20 cellular contexts compared by ENCODE assay signal in genomic region chr6:28531479-28532128, GRCh38. TPM values are rescaled to one million over a fixed set of nuclear protein-coding genes. Genes with fewer than 3 reads are reported as not detected.
DNase-seq lines count a peak whose midpoint lies in the region; ATAC-seq, FAIRE-seq and TF ChIP-seq lines count a peak whose summit lies in the region.
"Had no signal": no experiment of that assay in that cellular context is flagged by ENCODE, and none has a peak within 500 bp of the region (broad histone marks: within the 10 kb centered on the region; RNA-seq: fewer than 3 reads in every experiment).

No MANE protein-coding gene starts in this region.

- peaks cover 63% of the 10 kb centered on the region for H3K27me3 Mint-ChIP-seq in activated CD8-positive, alpha-beta T cell treated with anti-CD3 and anti-CD28 coated beads, Interleukin-2, amount 10 ng/mL, durations not matched to agents 7 days and 5 days (ENCODE audit: low read depth)

- BruUV-seq in HCT116 (replicated peaks; lab: Mats Ljungman, UMichigan), result no TSS peak

- peak; percentile 45 for TF ChIP-seq RAD21 in HCT116 (IDR thresholded peaks at IDR 0.05; ENCODE audit: low read depth)

- H3K79me2 ChIP-seq in HCT116 (ENCODE audit: insufficient read depth, low read length), result no peaks in the 10 kb centered on the region

- RAD21 ChIA-PET in HCT116 (lab: Charles Lee; ENCODE audit: low non-redundant PET in 1 of 2, low total read pairs in 2 of 2, uncharacterized antibody in 2 of 2, unreplicated experiment in 2 of 2), result interaction anchor here in 1 of 2 experiments (0.9 kb wide), 1 partner anchor 154 kb away, joined by 3 read pairs; no protein-coding TSS in a partner anchor

- H3K4me1 Mint-ChIP-seq in activated CD8-positive, alpha-beta T cell treated with anti-CD3 and anti-CD28 coated beads, Interleukin-2, amount 10 ng/mL, durations not matched to agents 7 days and 5 days (ENCODE audit: low read depth), result peaks cover 3% of the 10 kb centered on the region
- H3K4me1 Mint-ChIP-seq: memory B cell had no signal

- no peaks in the 10 kb centered on the region for H3K36me3 Mint-ChIP-seq in activated CD8-positive, alpha-beta T cell treated with anti-CD3 and anti-CD28 coated beads, Interleukin-2, amount 10 ng/mL, durations not matched to agents 7 days and 5 days (ENCODE audit: low read depth)
- H3K36me3 Mint-ChIP-seq: natural killer cell treated with Interleukin-12 subunit alpha and Interleukin-12 subunit beta and Interleukin-15 and Interleukin-18, amount 100 ng/mL, for 72 hours had no signal

- TF ChIP-seq CTCF in BE2C (IDR thresholded peaks at IDR 0.05; ENCODE audit: low read depth, low read length) (peak; percentile 33; the same call in 1 of the 2 replicates), HCT116 (IDR thresholded peaks at IDR 0.05 in 2 of 3, conservative IDR thresholded peaks at IDR 0.05 in 1 of 3; ENCODE audit: borderline replicate concordance in 1 of 3, insufficient read depth in 1 of 3, low read depth in 2 of 3, low read length in 2 of 3) (peak in 2 of 3 experiments; percentile 18 to 31; a peak in 3 of 6 replicates), esophagus muscularis mucosa (IDR thresholded peaks at IDR 0.05) (no peak)

- ATAC-seq in HCT116, result peak; percentile 66
- ATAC-seq in activated CD8-positive, alpha-beta T cell treated with anti-CD3 and anti-CD28 coated beads, Interleukin-2, amount 10 ng/mL, durations not matched to agents 7 days and 5 days, result no peak
- no peak for ATAC-seq in HG03159 (IDR thresholded peaks at IDR 0.05; ENCODE audit: unreplicated experiment)
- ATAC-seq: natural killer cell treated with Interleukin-12 subunit alpha and Interleukin-12 subunit beta and Interleukin-15 and Interleukin-18, amount 100 ng/mL, for 72 hours had no signal

- POLR2A ChIA-PET in HCT116 (lab: Charles Lee), result no interaction called here
- POLR2A ChIA-PET in activated CD8-positive, alpha-beta T cell treated with anti-CD3 and anti-CD28 coated beads, Interleukin-2, amount 10 ng/mL, durations not matched to agents 7 days and 5 days (lab: Charles Lee), result no interaction called here

- H2AFZ ChIP-seq in HCT116 (ENCODE audit: low read depth, low read length, poor library complexity, severe bottlenecking), result no peak overlapping the region

- H3K9me3 ChIP-seq in BE2C, result no peaks in the 10 kb centered on the region
- H3K9me3 ChIP-seq in HCT116 (ENCODE audit: control insufficient read depth in 1 of 2, insufficient read depth in 1 of 2, low read depth in 1 of 2, low read length in 2 of 2), result no peaks in the 10 kb centered on the region
- H3K9me3 ChIP-seq in esophagus muscularis mucosa, result no peaks in the 10 kb centered on the region
- H3K9me3 ChIP-seq: esophagus squamous epithelium had no signal

- intact Hi-C loops in HCT116 (cut with micrococcal nuclease) (no loop called here), esophagus muscularis mucosa (cut with DNase I) (no loop called here)

- CTCF ChIA-PET in HCT116 (lab: Charles Lee), result interaction anchor here (0.8 to 2.9 kb wide), 4 partner anchors 9 to 48 kb away, joined by 3 to 7 read pairs (median 4); no protein-coding TSS in a partner anchor
- CTCF ChIA-PET in activated CD8-positive, alpha-beta T cell treated with anti-CD3 and anti-CD28 coated beads, Interleukin-2, amount 10 ng/mL, durations not matched to agents 7 days and 5 days (lab: Charles Lee), result interaction anchor here (1.2 to 1.6 kb wide), 3 partner anchors 11 to 176 kb away, joined by 3 read pairs; no protein-coding TSS in a partner anchor

- DNase-seq in BE2C (no peak), HCT116 (ENCODE audit: low read depth, low spot score) (no peak), RCC 7860 (ENCODE audit: low spot score) (peak; percentile 15), esophagus muscularis mucosa (ENCODE audit: extremely low spot score) (peak; percentile 75), RKO (ENCODE audit: low spot score) (no peak), SIG-M5 (lab: John Stamatoyannopoulos, UW) (no peak)
- DNase-seq in activated CD8-positive, alpha-beta T cell treated with anti-CD3 and anti-CD28 coated beads, Interleukin-2, amount 10 ng/mL, durations not matched to agents 7 days and 5 days, result no peak
- DNase-seq: esophagus squamous epithelium; NCI-H1930; small intestine; stimulated activated CD4-positive, alpha-beta T cell treated with anti-CD3 and anti-CD28 coated beads, Interleukin-4, amount 100 ng/mL, for 4 hours; stimulated activated CD8-positive, alpha-beta memory T cell treated with anti-CD3 and anti-CD28 coated beads, Interleukin-4, amount 100 ng/mL, for 48 hours had no signal

- no peak overlapping the region for H3K4me2 ChIP-seq in HCT116 (ENCODE audit: low read length)

- H3K4me1 ChIP-seq in BE2C, result no peaks in the 10 kb centered on the region
- no peaks in the 10 kb centered on the region for H3K4me1 ChIP-seq in HCT116 (ENCODE audit: control insufficient read depth in 1 of 2, insufficient read depth in 2 of 2, low read length in 2 of 2)
- H3K4me1 ChIP-seq in esophagus muscularis mucosa, result no peaks in the 10 kb centered on the region
- H3K4me1 ChIP-seq: esophagus squamous epithelium had no signal

- H3K9me3 Mint-ChIP-seq in activated CD8-positive, alpha-beta T cell treated with anti-CD3 and anti-CD28 coated beads, Interleukin-2, amount 10 ng/mL, durations not matched to agents 7 days and 5 days (ENCODE audit: insufficient read depth), result no peaks in the 10 kb centered on the region
- H3K9me3 Mint-ChIP-seq: natural killer cell treated with Interleukin-12 subunit alpha and Interleukin-12 subunit beta and Interleukin-15 and Interleukin-18, amount 100 ng/mL, for 72 hours had no signal

- no peak for TF ChIP-seq POLR2A in HCT116 (IDR thresholded peaks at IDR 0.05; ENCODE audit: borderline replicate concordance, extremely low read depth, insufficient read depth, insufficient read length)
- TF ChIP-seq POLR2A in esophagus muscularis mucosa (IDR thresholded peaks at IDR 0.05; ENCODE audit: low read depth), result no peak

- no peak overlapping the region for H3K27ac ChIP-seq in HCT116 (ENCODE audit: low read depth, low read length)
- no peak overlapping the region for H3K27ac ChIP-seq in esophagus muscularis mucosa (replicated peaks in 1 of 4)
- H3K27ac ChIP-seq: esophagus squamous epithelium, RWPE1 had no signal

- H3K27me3 ChIP-seq in BE2C, result peaks cover 8% of the 10 kb centered on the region
- H3K27me3 ChIP-seq in HCT116 (ENCODE audit: insufficient read depth, low read length), result no peaks in the 10 kb centered on the region
- peaks cover 0 to 53% (median 0%) of the 10 kb centered on the region in 4 donors for H3K27me3 ChIP-seq in esophagus muscularis mucosa

- no peak overlapping the region for H3K27ac Mint-ChIP-seq in activated CD8-positive, alpha-beta T cell treated with anti-CD3 and anti-CD28 coated beads, Interleukin-2, amount 10 ng/mL, durations not matched to agents 7 days and 5 days
- H3K27ac Mint-ChIP-seq: memory B cell; natural killer cell treated with Interleukin-12 subunit alpha and Interleukin-12 subunit beta and Interleukin-15 and Interleukin-18, amount 100 ng/mL, for 72 hours had no signal

- H3K9ac ChIP-seq in HCT116 (ENCODE audit: low read length), result no peak overlapping the region

- no peaks in the 10 kb centered on the region for H4K20me1 ChIP-seq in HCT116 (ENCODE audit: insufficient read depth)

- H3K4me3 ChIP-seq in BE2C (ENCODE audit: low read depth, low read length) (no peak overlapping the region), HCT116 (replicated peaks in 1 of 2; ENCODE audit: low read depth in 1 of 2, low read length in 2 of 2) (no peak overlapping the region), esophagus muscularis mucosa (no peak overlapping the region)
- H3K4me3 ChIP-seq: esophagus squamous epithelium had no signal

- TF ChIP-seq EP300 in esophagus muscularis mucosa (IDR thresholded peaks at IDR 0.05), result no peak

- H3K36me3 ChIP-seq in BE2C (no peaks in the 10 kb centered on the region), HCT116 (ENCODE audit: control insufficient read depth in 1 of 2, insufficient read depth in 2 of 2, low read length in 2 of 2) (no peaks in the 10 kb centered on the region), esophagus muscularis mucosa (no peaks in the 10 kb centered on the region)
- H3K36me3 ChIP-seq: esophagus squamous epithelium had no signal

- no peaks in the 10 kb centered on the region for H3K9me2 ChIP-seq in HCT116 (ENCODE audit: insufficient read depth)

- WGBS in esophagus muscularis mucosa, result 70% methylated on average over 7 of the region's 7 CpGs

- no peak overlapping the region for H3K4me3 Mint-ChIP-seq in activated CD8-positive, alpha-beta T cell treated with anti-CD3 and anti-CD28 coated beads, Interleukin-2, amount 10 ng/mL, durations not matched to agents 7 days and 5 days
- H3K4me3 Mint-ChIP-seq: memory B cell; natural killer cell treated with Interleukin-12 subunit alpha and Interleukin-12 subunit beta and Interleukin-15 and Interleukin-18, amount 100 ng/mL, for 72 hours had no signal

- no peak for FAIRE-seq in RCC 7860 (lab: Jason Lieb, UNC)
- FAIRE-seq: G401.6, small intestine had no signal

TF ChIP-seq in HCT116, 20 proteins besides CTCF, POLR2A, EP300 and RAD21 (continues in another document):
- TF ChIP-seq JUND (IDR thresholded peaks at IDR 0.05) (no peak), SRF (IDR thresholded peaks at IDR 0.05; ENCODE audit: low read depth) (no peak), TCF7L2 (IDR thresholded peaks at IDR 0.05; ENCODE audit: borderline replicate concordance, extremely low read depth, insufficient read depth, insufficient read length) (no peak)

RNA-seq across cellular contexts. Expression of gene GPX5, which starts 5.9 kb away (rescaled TPM):
- not detected for polyA plus RNA-seq in BE2C (2012; ENCODE audit: insufficient read depth, insufficient read length, low read depth)
- total RNA-seq in HCT116 (2021; ENCODE audit: unreplicated experiment), result not detected
- not detected in 2 replicates for polyA plus RNA-seq in HCT116 (2012)
- total RNA-seq in esophagus muscularis mucosa, result not detected
- total RNA-seq in activated CD8-positive, alpha-beta T cell treated with anti-CD3 and anti-CD28 coated beads, Interleukin-2, amount 10 ng/mL, durations not matched to agents 7 days and 5 days, result not detected
- total RNA-seq: cardiac septum; esophagus squamous epithelium; natural killer cell treated with Interleukin-12 subunit alpha and Interleukin-12 subunit beta and Interleukin-15 and Interleukin-18, amount 100 ng/mL, for 72 hours; posterior vena cava; temporal lobe had no signal
- polyA plus RNA-seq: small intestine had no signal

RNA-seq across cellular contexts. Expression of gene GPX6, which starts 16.0 kb away (rescaled TPM):
- not detected for polyA plus RNA-seq in BE2C (2012; ENCODE audit: insufficient read depth, insufficient read length, low read depth)
- not detected for total RNA-seq in HCT116 (2021; ENCODE audit: unreplicated experiment)
- not detected in 2 replicates for polyA plus RNA-seq in HCT116 (2012)
- not detected for total RNA-seq in esophagus muscularis mucosa
- total RNA-seq in activated CD8-positive, alpha-beta T cell treated with anti-CD3 and anti-CD28 coated beads, Interleukin-2, amount 10 ng/mL, durations not matched to agents 7 days and 5 days, result not detected
- total RNA-seq: cardiac septum; esophagus squamous epithelium; natural killer cell treated with Interleukin-12 subunit alpha and Interleukin-12 subunit beta and Interleukin-15 and Interleukin-18, amount 100 ng/mL, for 72 hours; posterior vena cava; temporal lobe had no signal
- polyA plus RNA-seq: small intestine had no signal

Comparison
In these comparisons a context has a peak if more than half of its experiments do, and no peak if none do; other contexts are left out.
1. DNase-seq: peak in RCC 7860 (single experiment) and esophagus muscularis mucosa (single experiment); none in BE2C (single experiment), HCT116 (single experiment), RKO (single experiment), SIG-M5 (single experiment) and activated CD8-positive, alpha-beta T cell treated with anti-CD3 and anti-CD28 coated beads, Interleukin-2, amount 10 ng/mL, durations not matched to agents 7 days and 5 days (single experiment).
2. CTCF ChIP-seq: peak in BE2C (single experiment) and HCT116 (2 of 3); none in esophagus muscularis mucosa (0 of 3).